Comparison of ENCODE assay signal across 8 cellular contexts in genomic region chr9:88303785-88304495, GRCh38.
DNase-seq lines count a peak whose midpoint lies in the region; ATAC-seq and TF ChIP-seq lines count a peak whose summit lies in the region.

No MANE protein-coding gene starts in this region.

- no peak overlapping the region for H3K9ac ChIP-seq in OCI-LY3 (ENCODE audit: low read length)

- ATAC-seq in GM21515 (IDR thresholded peaks at IDR 0.05; ENCODE audit: unreplicated experiment) = peak; percentile 89

- TF ChIP-seq CTCF in OCI-LY3 (IDR thresholded peaks at IDR 0.05; ENCODE audit: low read depth, low read length) (no peak), foreskin fibroblast (IDR thresholded peaks at IDR 0.05; ENCODE audit: low read depth, low read length) (no peak), suprapubic skin (IDR thresholded peaks at IDR 0.05) (no peak)

- no peaks in the 10 kb centered on the region for H4K20me1 ChIP-seq in OCI-LY3 (ENCODE audit: insufficient read depth, low read length)

- DNase-seq in Daoy (ENCODE audit: low read depth) (peak; percentile 19), foreskin fibroblast (peak; percentile 8 to 17), pons (ENCODE audit: low spot score) (no peak), NCI-H1417 treated with DMSO at 0.1 percent for 48 hours (lab: John Stamatoyannopoulos, UW) (no peak), suprapubic skin (ENCODE audit: low spot score in 2 of 2) (no peak), NCI-H526 (lab: John Stamatoyannopoulos, UW) (no peak)

- H3K27ac ChIP-seq in OCI-LY3 (ENCODE audit: low read length) (no peak overlapping the region), suprapubic skin (no peak overlapping the region)

- 0 out of 2 replicates have a peak overlapping the region, but pooled peaks have one; percentile 30 for H3K4me3 ChIP-seq in OCI-LY3 (ENCODE audit: low read length)
- no peak overlapping the region for H3K4me3 ChIP-seq in foreskin fibroblast (ENCODE audit: low read depth in 1 of 2, low read length in 2 of 2)
- no peak overlapping the region for H3K4me3 ChIP-seq in suprapubic skin

- H3K4me1 ChIP-seq in OCI-LY3 (ENCODE audit: low read length) = peaks cover 7% of the 10 kb centered on the region
- no peaks in the 10 kb centered on the region for H3K4me1 ChIP-seq in suprapubic skin

- no peak overlapping the region for H2AFZ ChIP-seq in OCI-LY3 (ENCODE audit: low read depth, low read length)

- H3K36me3 ChIP-seq in OCI-LY3 (replicated peaks; ENCODE audit: low read depth, low read length) (no peaks in the 10 kb centered on the region), suprapubic skin (no peaks in the 10 kb centered on the region)

- no peak for TF ChIP-seq POLR2A in suprapubic skin (IDR thresholded peaks at IDR 0.05)

- 72% methylated on average over 4 of the region's 4 CpGs for WGBS in suprapubic skin

- H3K4me2 ChIP-seq in OCI-LY3 (ENCODE audit: low read length) = peak overlapping the region; percentile 55

- TF ChIP-seq EP300 in suprapubic skin (IDR thresholded peaks at IDR 0.05) = no peak

- H3K9me3 ChIP-seq in OCI-LY3 (ENCODE audit: insufficient read depth, low read length) (no peaks in the 10 kb centered on the region), suprapubic skin (no peaks in the 10 kb centered on the region)

- H3K27me3 ChIP-seq in OCI-LY3 (ENCODE audit: low read depth, low read length) (peaks cover 14% of the 10 kb centered on the region; the same call in 1 of the 2 replicates), suprapubic skin (peaks cover 7% of the 10 kb centered on the region)

- H3K79me2 ChIP-seq in OCI-LY3 (ENCODE audit: low read length) = no peaks in the 10 kb centered on the region

Comparison
In these comparisons a context has a peak if more than half of its experiments do, and no peak if none do; other contexts are left out.
1. DNase-seq: peak in Daoy (single experiment) and foreskin fibroblast (2 of 2); none in pons (single experiment), NCI-H1417 treated with DMSO at 0.1 percent for 48 hours (single experiment), suprapubic skin (0 of 2) and NCI-H526 (0 of 2).